8 cellular contexts compared by ENCODE assay signal in the genomic region with DNA sequence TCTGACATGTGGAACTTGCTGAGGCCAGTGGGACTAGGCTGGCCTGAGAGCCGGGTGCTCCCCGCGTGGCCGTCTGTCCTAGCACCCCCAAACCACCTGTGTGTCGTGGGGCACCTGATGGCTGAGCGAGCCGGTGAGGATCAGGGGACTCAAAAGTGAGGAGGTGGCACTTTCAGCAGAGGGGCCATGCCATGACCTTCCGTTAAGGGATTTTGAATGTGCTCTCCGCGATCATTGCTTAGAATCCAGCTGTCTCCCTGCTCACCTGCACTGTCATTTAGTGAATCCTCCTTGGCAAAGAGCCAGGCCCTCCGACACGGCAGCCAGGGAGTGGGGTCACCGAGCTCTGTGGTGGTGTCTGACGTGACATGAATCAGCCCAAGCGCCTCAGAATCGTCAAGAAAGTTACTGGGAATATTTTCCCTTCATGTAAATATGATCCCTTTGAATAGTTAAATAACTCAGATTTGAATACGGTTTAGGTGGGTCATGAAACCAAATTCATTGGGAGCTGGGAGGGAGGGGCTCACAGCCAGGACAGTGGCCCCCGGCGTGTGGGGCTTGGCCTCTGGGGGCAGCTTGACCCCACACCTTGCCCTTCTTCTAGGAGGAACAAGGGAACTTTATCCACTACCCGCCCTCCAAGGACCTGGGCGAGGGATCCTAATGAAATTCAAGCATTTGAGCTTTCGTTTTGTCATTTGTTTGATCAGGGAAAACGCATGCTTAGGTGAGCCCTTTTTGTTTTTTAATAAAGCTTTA. TPM values are rescaled to one million over a fixed set of nuclear protein-coding genes. Genes with fewer than 3 reads are reported as not detected.
DNase-seq lines count a peak whose midpoint lies in the region; ATAC-seq and TF ChIP-seq lines count a peak whose summit lies in the region.

No MANE protein-coding gene starts in this region.

- peak; percentile 28 to 47 for ATAC-seq in activated CD4-positive, CD25-positive, alpha-beta regulatory T cell treated with anti-CD3 and anti-CD28 coated beads, Interleukin-2, amount 50 U/mL, for 24 hours
- ATAC-seq in activated T-cell treated with anti-CD3 and anti-CD28 coated beads, Interleukin-2, amount 50 U/mL, for 4 hours = peak; percentile 20 to 23
- ATAC-seq in right lobe of liver = no peak

- H3K27me3 ChIP-seq in right lobe of liver (no peaks in the 10 kb centered on the region), thymus (ENCODE audit: control insufficient read depth, insufficient read depth) (no peaks in the 10 kb centered on the region)

- H3K4me1 ChIP-seq in right lobe of liver (no peaks in the 10 kb centered on the region), thymus (ENCODE audit: control insufficient read depth, insufficient read depth, low read length) (peaks cover 23% of the 10 kb centered on the region)

- H3K4me3 ChIP-seq in right lobe of liver (no peak overlapping the region), thymus (ENCODE audit: low read length) (peak overlapping the region; percentile 12)

- no peak overlapping the region for H3K27ac Mint-ChIP-seq in nephron progenitor cell

- no peak for TF ChIP-seq CTCF in right lobe of liver (IDR thresholded peaks at IDR 0.05)
- TF ChIP-seq CTCF in nephron progenitor cell (IDR thresholded peaks at IDR 0.05) = no peak

- H3K9me3 ChIP-seq in right lobe of liver (no peaks in the 10 kb centered on the region), thymus (ENCODE audit: control insufficient read depth) (no peaks in the 10 kb centered on the region)

- H3K27me3 Mint-ChIP-seq in activated T-cell treated with anti-CD3 and anti-CD28 coated beads, Interleukin-2, amount 50 U/mL, for 4 hours (ENCODE audit: low read depth) = no peaks in the 10 kb centered on the region
- peaks cover 5% of the 10 kb centered on the region for H3K27me3 Mint-ChIP-seq in nephron progenitor cell (ENCODE audit: low read depth, poor library complexity)

- H3K36me3 ChIP-seq in right lobe of liver = no peaks in the 10 kb centered on the region
- peaks cover 3% of the 10 kb centered on the region for H3K36me3 ChIP-seq in thymus (ENCODE audit: control insufficient read depth, insufficient read depth)

- no peaks in the 10 kb centered on the region for H3K9me3 Mint-ChIP-seq in activated T-cell treated with anti-CD3 and anti-CD28 coated beads, Interleukin-2, amount 50 U/mL, for 4 hours
- peaks cover 4% of the 10 kb centered on the region for H3K9me3 Mint-ChIP-seq in nephron progenitor cell

- no peak for DNase-seq in activated CD4-positive, CD25-positive, alpha-beta regulatory T cell treated with anti-CD3 and anti-CD28 coated beads, Interleukin-2, amount 50 U/mL, for 72 hours
- peak; percentile 41 for DNase-seq in activated T-cell treated with anti-CD3 and anti-CD28 coated beads, Interleukin-2, amount 50 U/mL, for 4 hours
- DNase-seq in right lobe of liver = peak in 2 of 3 donors; percentile 16 to 36
- no peak for DNase-seq in AG08395 (ENCODE audit: low spot score)
- no peak for DNase-seq in amniotic stem cell (lab: John Stamatoyannopoulos, UW)
- DNase-seq in nephron progenitor cell = no peak

- H3K4me1 Mint-ChIP-seq in activated T-cell treated with anti-CD3 and anti-CD28 coated beads, Interleukin-2, amount 50 U/mL, for 4 hours (ENCODE audit: low read depth) = peaks cover 64% of the 10 kb centered on the region
- peaks cover 58% of the 10 kb centered on the region for H3K4me1 Mint-ChIP-seq in nephron progenitor cell

- intact Hi-C loops in right lobe of liver (cut with DNase I) = no loop called here

- TF ChIP-seq POLR2A in right lobe of liver (IDR thresholded peaks at IDR 0.05) = no peak

- WGBS in right lobe of liver (ENCODE audit: insufficient coverage, low coverage, low lambda C conversion rate, missing lambda C conversion rate) = 74% methylated on average over 13 of the region's 23 CpGs
- whole genome bisulfite sequencing in thymus = 89% methylated on average over 23 of the region's 23 CpGs

- peak overlapping the region; percentile 85 for H3K4me3 Mint-ChIP-seq in activated T-cell treated with anti-CD3 and anti-CD28 coated beads, Interleukin-2, amount 50 U/mL, for 4 hours
- H3K4me3 Mint-ChIP-seq in nephron progenitor cell = no peak overlapping the region

- H3K27ac ChIP-seq in right lobe of liver (peak overlapping the region in 2 of 3 donors; percentile 54 to 84), thymus (ENCODE audit: low read depth) (peak overlapping the region; percentile 87)

- peaks cover 12% of the 10 kb centered on the region for H3K36me3 Mint-ChIP-seq in activated T-cell treated with anti-CD3 and anti-CD28 coated beads, Interleukin-2, amount 50 U/mL, for 4 hours (ENCODE audit: insufficient read depth)
- H3K36me3 Mint-ChIP-seq in nephron progenitor cell (ENCODE audit: low read depth) = peaks cover 13% of the 10 kb centered on the region

RNA-seq across cellular contexts. Expression of a gene that starts 9.5 kb away (rescaled TPM):
- 10 to 100 TPM; 62.7 to 80.8 (median 75.2) TPM for total RNA-seq in activated T-cell treated with anti-CD3 and anti-CD28 coated beads, Interleukin-2, amount 50 U/mL, for 4 hours
- total RNA-seq in right lobe of liver = 1 to 10 TPM in 5 of 6 experiments, under 1 TPM in 1; 1.00 to 4.3 (median 2.9) TPM
- polyA plus RNA-seq in thymus = 23.8 TPM

Comparison
In these comparisons a context has a peak if more than half of its experiments do, and no peak if none do; other contexts are left out.
1. ATAC-seq: peak in activated CD4-positive, CD25-positive, alpha-beta regulatory T cell treated with anti-CD3 and anti-CD28 coated beads, Interleukin-2, amount 50 U/mL, for 24 hours (2 of 2) and activated T-cell treated with anti-CD3 and anti-CD28 coated beads, Interleukin-2, amount 50 U/mL, for 4 hours (2 of 2); none in right lobe of liver (0 of 4).
2. DNase-seq: peak in activated T-cell treated with anti-CD3 and anti-CD28 coated beads, Interleukin-2, amount 50 U/mL, for 4 hours (single experiment) and right lobe of liver (2 of 3); none in activated CD4-positive, CD25-positive, alpha-beta regulatory T cell treated with anti-CD3 and anti-CD28 coated beads, Interleukin-2, amount 50 U/mL, for 72 hours (single experiment), AG08395 (single experiment), amniotic stem cell (single experiment) and nephron progenitor cell (single experiment).
3. RNA of a gene that starts 9.5 kb away (total RNA-seq): 62.7 to 80.8 TPM in activated T-cell treated with anti-CD3 and anti-CD28 coated beads, Interleukin-2, amount 50 U/mL, for 4 hours; 1.00 to 4.3 TPM in right lobe of liver; every median in the first group is over 10 times any median in the second.